In the genomic region with DNA sequence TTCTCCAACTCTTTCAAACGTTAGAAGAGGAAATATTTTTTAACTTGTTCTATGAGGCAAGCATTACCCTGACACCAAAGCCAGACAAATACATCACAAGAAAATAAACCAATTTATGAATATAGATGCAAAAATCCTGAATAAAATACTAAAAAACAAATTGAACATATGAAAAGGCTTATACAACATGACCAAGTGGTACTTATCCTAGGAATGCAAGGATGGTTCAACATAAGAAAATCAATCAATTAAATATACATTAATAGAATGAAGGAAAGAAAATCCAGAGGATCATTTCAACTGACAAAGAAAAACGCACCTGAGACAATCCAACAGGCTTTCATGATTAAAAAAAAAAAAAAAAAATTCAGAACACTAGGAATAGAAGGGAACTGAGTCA, we compare ENCODE assay signal across 7 cellular contexts.
"Had no signal": no experiment of that assay in that cellular context is flagged by ENCODE, and none has a peak within 500 bp of the region (broad histone marks: within the 10 kb centered on the region; RNA-seq: fewer than 3 reads in every experiment).

No MANE protein-coding gene starts in this region.

- H3K27me3 Mint-ChIP-seq: IgD-negative memory B cell had no signal

- ATAC-seq: HepG2 had no signal

- DNase-seq: IMR-90, KBM-7, KG1 had no signal

- H3K27ac Mint-ChIP-seq: IgD-negative memory B cell had no signal

- FAIRE-seq: HepG2, HTR-8/SVneo had no signal

- H3K4me3 Mint-ChIP-seq: IgD-negative memory B cell had no signal

- H3K27ac ChIP-seq: HL-60 had no signal
